Comparison of ENCODE assay signal across 1 cellular context in genomic region chr1:90730247-90731022, GRCh38.
TF ChIP-seq lines count a peak whose summit lies in the region.

No MANE protein-coding gene starts in this region.

TF ChIP-seq in H1, 55 proteins besides CTCF, POLR2A, EP300 and RAD21 (continued from another document):
- TF ChIP-seq ASH2L (IDR thresholded peaks at IDR 0.05; ENCODE audit: low read length), result peak; percentile 53
- TF ChIP-seq RFX5 (IDR thresholded peaks at IDR 0.05; ENCODE audit: borderline replicate concordance, low read depth, low read length), result no peak
- no peak for TF ChIP-seq BRCA1 (IDR thresholded peaks at IDR 0.05; ENCODE audit: low read depth, low read length)
- no peak for TF ChIP-seq ATF2 (IDR thresholded peaks at IDR 0.05; ENCODE audit: low read length)
- no peak for TF ChIP-seq FOSL1 (IDR thresholded peaks at IDR 0.05; ENCODE audit: insufficient read depth, low read depth, low read length)
- TF ChIP-seq TEAD4 (IDR thresholded peaks at IDR 0.05; ENCODE audit: low read depth, low read length), result 0 out of 2 replicates have a peak, but pooled peaks have one; percentile 23
- peak; percentile 51; the same call in 1 of the 2 replicates for TF ChIP-seq MAX (IDR thresholded peaks at IDR 0.05)
- peak; percentile 31 for TF ChIP-seq KDM4A (IDR thresholded peaks at IDR 0.05; ENCODE audit: low read depth, low read length, severe bottlenecking)
- TF ChIP-seq RNF2 (IDR thresholded peaks at IDR 0.05; ENCODE audit: borderline replicate concordance, low read depth, low read length, missing control alignments, poor library complexity, severe bottlenecking), result peak; percentile 99
- no peak for TF ChIP-seq TBP (IDR thresholded peaks at IDR 0.05; ENCODE audit: low read depth, low read length)
- TF ChIP-seq RBBP5 (IDR thresholded peaks at IDR 0.05; ENCODE audit: borderline replicate concordance, low read depth, low read length), result 0 out of 2 replicates have a peak, but pooled peaks have one; percentile 39
- peak; percentile 33; the same call in 1 of the 2 replicates for TF ChIP-seq CBX8 (IDR thresholded peaks at IDR 0.05; ENCODE audit: borderline replicate concordance, low read depth, low read length)
- TF ChIP-seq SUZ12 (IDR thresholded peaks at IDR 0.05; ENCODE audit: low read length), result peak; percentile 99
